Comparison of ENCODE assay signal across 8 cellular contexts in the genomic region with DNA sequence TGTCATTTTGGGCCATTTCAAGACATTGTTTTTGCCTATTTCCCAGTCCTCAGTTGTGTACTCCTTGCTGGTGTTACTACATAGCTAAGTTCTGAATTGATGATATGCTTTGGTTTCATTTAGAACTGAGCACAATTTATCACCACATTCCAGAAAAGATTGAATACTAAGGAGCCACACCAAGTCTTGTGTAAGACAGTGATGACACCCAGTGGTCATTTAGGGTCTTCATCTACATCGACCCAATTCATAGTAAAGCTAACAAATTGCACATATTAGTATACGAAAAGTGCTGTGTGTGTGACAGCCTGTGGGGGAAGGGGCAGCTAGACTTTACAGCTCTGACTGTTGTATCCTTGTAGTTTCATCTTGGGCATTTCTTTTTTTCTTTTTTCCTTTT. TPM values are rescaled to one million over a fixed set of nuclear protein-coding genes. Genes with fewer than 3 reads are reported as not detected.
DNase-seq lines count a peak whose midpoint lies in the region; ATAC-seq, FAIRE-seq and TF ChIP-seq lines count a peak whose summit lies in the region.

No MANE protein-coding gene starts in this region.

- H3K36me3 ChIP-seq in Loucy (ENCODE audit: insufficient read depth, low read length) (no peaks in the 10 kb centered on the region), neural cell (ENCODE audit: insufficient read depth, low read length) (no peaks in the 10 kb centered on the region), small intestine (ENCODE audit: control insufficient read depth in 2 of 2, insufficient read depth in 2 of 2, low read length in 2 of 2) (no peaks in the 10 kb centered on the region)

- no peak overlapping the region for H3K9ac ChIP-seq in Loucy (ENCODE audit: low read depth, low read length, poor library complexity, severe bottlenecking)
- no peak overlapping the region for H3K9ac ChIP-seq in neural cell (ENCODE audit: low read length)

- no peaks in the 10 kb centered on the region for H3K79me2 ChIP-seq in Loucy (ENCODE audit: insufficient read depth, low read length)
- no peaks in the 10 kb centered on the region for H3K79me2 ChIP-seq in neural cell (replicated peaks; ENCODE audit: insufficient read depth, low read length)

- no peak for ATAC-seq in HG02798 (IDR thresholded peaks at IDR 0.05; ENCODE audit: poor library complexity, unreplicated experiment)
- ATAC-seq in HG03175 (IDR thresholded peaks at IDR 0.05; ENCODE audit: unreplicated experiment): no peak

- H3K27ac ChIP-seq in neural cell (ENCODE audit: low read length): no peak overlapping the region
- H3K27ac ChIP-seq in small intestine (ENCODE audit: low read depth in 1 of 2, low read length in 1 of 2): no peak overlapping the region

- no peak for TF ChIP-seq EP300 in neural cell (conservative IDR thresholded peaks at IDR 0.05; ENCODE audit: poor library complexity, severe bottlenecking)

- H3K4me2 ChIP-seq in Loucy (ENCODE audit: low read depth, low read length, poor library complexity, severe bottlenecking) (no peak overlapping the region), neural cell (ENCODE audit: low read length) (no peak overlapping the region)

- H3K9me2 ChIP-seq in Loucy (replicated peaks; ENCODE audit: low read depth, low read length): no peaks in the 10 kb centered on the region
- H3K9me2 ChIP-seq in neural cell (ENCODE audit: insufficient read depth, low read length): no peaks in the 10 kb centered on the region

- H4K20me1 ChIP-seq in Loucy (ENCODE audit: insufficient read depth, low read length, poor library complexity, severe bottlenecking) (no peaks in the 10 kb centered on the region), neural cell (ENCODE audit: insufficient read depth) (no peaks in the 10 kb centered on the region)

- H3F3A ChIP-seq in Loucy (ENCODE audit: low read depth) (no peaks in the 10 kb centered on the region), neural cell (ENCODE audit: insufficient read depth, low read length, poor library complexity, severe bottlenecking) (no peaks in the 10 kb centered on the region)

- peak; percentile 50 for DNase-seq in GM03348 (ENCODE audit: low spot score)
- peak; percentile 55 to 66 for DNase-seq in cardiac fibroblast (ENCODE audit: low read depth in 2 of 2)
- DNase-seq in middle frontal gyrus (ENCODE audit: extremely low spot score, low spot score): no peak
- no peak for DNase-seq in small intestine

- H2AFZ ChIP-seq in Loucy (ENCODE audit: low read length) (no peak overlapping the region), neural cell (ENCODE audit: low read depth, low read length) (no peak overlapping the region)

- no peak for FAIRE-seq in small intestine (lab: Jason Lieb, UNC)

- H3K4me3 ChIP-seq in Loucy (ENCODE audit: low read length, poor library complexity, severe bottlenecking) (no peak overlapping the region), cardiac fibroblast (replicated peaks in 1 of 2; ENCODE audit: low read depth in 2 of 2, low read length in 2 of 2) (no peak overlapping the region), neural cell (ENCODE audit: low read length) (no peak overlapping the region), small intestine (ENCODE audit: low read depth in 1 of 2, low read length in 2 of 2) (no peak overlapping the region)

- H3K4me1 ChIP-seq in Loucy (ENCODE audit: insufficient read depth, low read length, poor library complexity, severe bottlenecking) (no peaks in the 10 kb centered on the region), small intestine (ENCODE audit: control insufficient read depth in 2 of 2, insufficient read depth in 1 of 2, low read depth in 1 of 2, low read length in 1 of 2) (no peaks in the 10 kb centered on the region)

- no peaks in the 10 kb centered on the region for H3K9me3 ChIP-seq in Loucy (ENCODE audit: insufficient read depth, low read depth, low read length)
- H3K9me3 ChIP-seq in neural cell (ENCODE audit: low read length): no peaks in the 10 kb centered on the region
- H3K9me3 ChIP-seq in small intestine (ENCODE audit: control insufficient read depth, low read depth): no peaks in the 10 kb centered on the region

- TF ChIP-seq CTCF in Loucy (conservative IDR thresholded peaks at IDR 0.05; ENCODE audit: low read length): peak; percentile 69
- no peak for TF ChIP-seq CTCF in cardiac fibroblast (IDR thresholded peaks at IDR 0.05; ENCODE audit: low read depth, low read length)
- TF ChIP-seq CTCF in neural cell (IDR thresholded peaks at IDR 0.05; ENCODE audit: poor library complexity, severe bottlenecking): peak; percentile 61

- H3K27me3 ChIP-seq in Loucy (ENCODE audit: insufficient read depth, low read length, poor library complexity, severe bottlenecking) (no peaks in the 10 kb centered on the region), neural cell (ENCODE audit: insufficient read depth, low read depth, low read length) (peaks cover 16% of the 10 kb centered on the region), small intestine (ENCODE audit: control insufficient read depth in 2 of 2, insufficient read depth in 2 of 2, low read length in 2 of 2) (peaks cover 0 to 5% of the 10 kb centered on the region in 2 donors)

- TF ChIP-seq RAD21 in neural cell (conservative IDR thresholded peaks at IDR 0.05): peak; percentile 70

- WGBS in small intestine, 3 donors: 41 to 58% (median 49%) methylated on average over 2 of the region's 2 CpGs

TF ChIP-seq in neural cell, 6 proteins besides CTCF, POLR2A, EP300 and RAD21:
- TF ChIP-seq SMC3 (conservative IDR thresholded peaks at IDR 0.05; ENCODE audit: poor library complexity): peak; percentile 72
- TF ChIP-seq, protein P1, sequence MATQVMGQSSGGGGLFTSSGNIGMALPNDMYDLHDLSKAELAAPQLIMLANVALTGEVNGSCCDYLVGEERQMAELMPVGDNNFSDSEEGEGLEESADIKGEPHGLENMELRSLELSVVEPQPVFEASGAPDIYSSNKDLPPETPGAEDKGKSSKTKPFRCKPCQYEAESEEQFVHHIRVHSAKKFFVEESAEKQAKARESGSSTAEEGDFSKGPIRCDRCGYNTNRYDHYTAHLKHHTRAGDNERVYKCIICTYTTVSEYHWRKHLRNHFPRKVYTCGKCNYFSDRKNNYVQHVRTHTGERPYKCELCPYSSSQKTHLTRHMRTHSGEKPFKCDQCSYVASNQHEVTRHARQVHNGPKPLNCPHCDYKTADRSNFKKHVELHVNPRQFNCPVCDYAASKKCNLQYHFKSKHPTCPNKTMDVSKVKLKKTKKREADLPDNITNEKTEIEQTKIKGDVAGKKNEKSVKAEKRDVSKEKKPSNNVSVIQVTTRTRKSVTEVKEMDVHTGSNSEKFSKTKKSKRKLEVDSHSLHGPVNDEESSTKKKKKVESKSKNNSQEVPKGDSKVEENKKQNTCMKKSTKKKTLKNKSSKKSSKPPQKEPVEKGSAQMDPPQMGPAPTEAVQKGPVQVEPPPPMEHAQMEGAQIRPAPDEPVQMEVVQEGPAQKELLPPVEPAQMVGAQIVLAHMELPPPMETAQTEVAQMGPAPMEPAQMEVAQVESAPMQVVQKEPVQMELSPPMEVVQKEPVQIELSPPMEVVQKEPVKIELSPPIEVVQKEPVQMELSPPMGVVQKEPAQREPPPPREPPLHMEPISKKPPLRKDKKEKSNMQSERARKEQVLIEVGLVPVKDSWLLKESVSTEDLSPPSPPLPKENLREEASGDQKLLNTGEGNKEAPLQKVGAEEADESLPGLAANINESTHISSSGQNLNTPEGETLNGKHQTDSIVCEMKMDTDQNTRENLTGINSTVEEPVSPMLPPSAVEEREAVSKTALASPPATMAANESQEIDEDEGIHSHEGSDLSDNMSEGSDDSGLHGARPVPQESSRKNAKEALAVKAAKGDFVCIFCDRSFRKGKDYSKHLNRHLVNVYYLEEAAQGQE (IDR thresholded peaks at IDR 0.05; ENCODE audit: borderline replicate concordance): no peak

RNA-seq across cellular contexts. Expression of a gene that starts 10.9 kb away (rescaled TPM):
- polyA plus RNA-seq in neural cell (7.7 and 9.3 TPM in 2 replicates), small intestine (under 1 TPM in 1 of 3 donors, not detected in 2; 0.19 TPM)
- polyA minus RNA-seq in neural cell: 18.7 and 19.3 TPM in 2 replicates

RNA-seq across cellular contexts. Expression of a gene that starts 28.3 kb away (rescaled TPM):
- polyA plus RNA-seq in neural cell (67.3 and 83.1 TPM in 2 replicates), small intestine (1 to 10 TPM in 1 of 3 donors, not detected in 2; 1.3 TPM)
- polyA minus RNA-seq in neural cell: 53.3 and 55.8 TPM in 2 replicates

Comparison
In these comparisons a context has a peak if more than half of its experiments do, and no peak if none do; other contexts are left out.
1. DNase-seq: peak in GM03348 (single experiment) and cardiac fibroblast (2 of 2); none in middle frontal gyrus (single experiment) and small intestine (single experiment).
2. RNA of a gene that starts 28.3 kb away (polyA plus RNA-seq): 67.3 to 83.1 TPM in neural cell; 1.3 TPM in small intestine; every median in the first group is over 10 times any median in the second.